Comparison of ENCODE assay signal across 12 cellular contexts in the genomic region with DNA sequence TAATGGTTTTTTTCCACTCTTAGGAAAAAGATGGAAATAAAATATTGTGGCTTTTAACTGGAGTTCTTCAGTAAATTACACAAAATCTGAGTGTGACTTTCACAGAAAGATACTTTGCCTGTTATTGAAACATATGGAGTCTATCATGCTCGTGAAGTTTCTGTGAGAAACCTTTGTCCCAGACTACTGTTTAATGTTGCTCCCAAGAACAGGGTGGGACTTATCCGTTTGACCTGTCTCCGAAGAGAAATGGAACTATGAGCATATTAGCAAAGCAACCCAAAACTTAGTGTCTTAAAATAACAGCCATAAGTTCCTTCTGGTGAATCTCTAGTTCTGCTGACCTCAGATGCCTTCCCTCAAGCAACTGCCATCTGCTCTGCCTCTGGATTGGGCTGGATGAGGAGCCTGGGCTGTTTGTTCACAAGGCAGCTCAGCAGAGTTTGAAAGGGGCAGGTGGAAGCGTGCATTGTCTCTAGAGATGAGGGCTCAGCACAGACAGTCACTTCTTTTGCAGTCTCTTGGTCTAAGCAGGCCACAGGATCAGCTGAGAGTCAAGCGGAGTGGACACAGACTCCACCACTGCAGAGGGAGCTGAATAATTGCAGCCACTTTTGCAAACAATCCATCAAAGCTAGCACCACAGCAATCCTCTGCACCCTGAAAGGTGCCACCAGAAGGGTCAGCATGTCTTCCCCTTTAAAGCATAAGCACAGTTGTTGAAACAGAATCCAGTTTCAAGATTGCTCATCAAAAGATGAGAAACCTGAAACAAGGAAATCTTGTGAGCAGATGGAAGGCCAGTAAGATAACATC. TPM values are rescaled to one million over a fixed set of nuclear protein-coding genes. Genes with fewer than 3 reads are reported as not detected.
DNase-seq lines count a peak whose midpoint lies in the region; ATAC-seq and TF ChIP-seq lines count a peak whose summit lies in the region.
"Had no signal": no experiment of that assay in that cellular context is flagged by ENCODE, and none has a peak within 500 bp of the region (broad histone marks: within the 10 kb centered on the region; RNA-seq: fewer than 3 reads in every experiment).

No MANE protein-coding gene starts in this region.

- H3K27me3 Mint-ChIP-seq in nephron progenitor cell (ENCODE audit: low read depth, poor library complexity), result peaks cover 7% of the 10 kb centered on the region
- H3K27me3 Mint-ChIP-seq in activated CD4-positive, alpha-beta T cell treated with anti-CD3 and anti-CD28 coated beads, Interleukin-2, amount 10 ng/mL, durations not matched to agents 7 days and 5 days, result peaks cover 1% of the 10 kb centered on the region

- peak overlapping the region; percentile 26 for H3K27ac Mint-ChIP-seq in nephron progenitor cell
- no peak overlapping the region for H3K27ac Mint-ChIP-seq in activated CD4-positive, alpha-beta T cell treated with anti-CD3 and anti-CD28 coated beads, Interleukin-2, amount 10 ng/mL, durations not matched to agents 7 days and 5 days

- H3K4me3 ChIP-seq in uterus, result no peak overlapping the region
- H3K4me3 ChIP-seq: A549, adrenal gland had no signal

- no peaks in the 10 kb centered on the region for H3K36me3 ChIP-seq in uterus
- H3K36me3 ChIP-seq: adrenal gland had no signal

- no peaks in the 10 kb centered on the region for H3K4me1 Mint-ChIP-seq in nephron progenitor cell
- peaks cover 43% of the 10 kb centered on the region for H3K4me1 Mint-ChIP-seq in activated CD4-positive, alpha-beta T cell treated with anti-CD3 and anti-CD28 coated beads, Interleukin-2, amount 10 ng/mL, durations not matched to agents 7 days and 5 days

- no peaks in the 10 kb centered on the region for H3K4me1 ChIP-seq in uterus
- H3K4me1 ChIP-seq: A549, adrenal gland had no signal

- CTCF ChIA-PET in activated CD4-positive, alpha-beta T cell treated with anti-CD3 and anti-CD28 coated beads, Interleukin-2, amount 10 ng/mL, durations not matched to agents 7 days and 5 days (lab: Charles Lee), result no interaction called here

- H3K27me3 ChIP-seq in uterus, result no peaks in the 10 kb centered on the region
- H3K27me3 ChIP-seq: adrenal gland had no signal

- H3K9me3 ChIP-seq in uterus, result no peaks in the 10 kb centered on the region
- H3K9me3 ChIP-seq: A549, adrenal gland had no signal

- intact Hi-C loops in uterus (cut with DNase I; ENCODE audit: low total_unique reads), result no loop called here

- DNase-seq in NCI-H748 (lab: John Stamatoyannopoulos, UW; ENCODE audit: unreplicated experiment) (peak; percentile 11), NCI-H748 treated with DMSO at 0.1 percent for 48 hours (lab: John Stamatoyannopoulos, UW) (no peak), NCI-H146 (lab: John Stamatoyannopoulos, UW) (peak; percentile 75), nephron progenitor cell (no peak), NCI-H2227 (lab: John Stamatoyannopoulos, UW; ENCODE audit: unreplicated experiment) (no peak), uterus (no peak)
- DNase-seq in activated CD4-positive, alpha-beta T cell treated with anti-CD3 and anti-CD28 coated beads, Interleukin-2, amount 10 ng/mL, durations not matched to agents 7 days and 5 days, result no peak
- DNase-seq: adrenal gland, erythroblast, NCI-H1048 had no signal

- no peak overlapping the region for H3K27ac ChIP-seq in uterus
- H3K27ac ChIP-seq: A549, adrenal gland had no signal

- H3K4me3 Mint-ChIP-seq in nephron progenitor cell, result no peak overlapping the region
- H3K4me3 Mint-ChIP-seq in activated CD4-positive, alpha-beta T cell treated with anti-CD3 and anti-CD28 coated beads, Interleukin-2, amount 10 ng/mL, durations not matched to agents 7 days and 5 days, result no peak overlapping the region

- no peak for TF ChIP-seq POLR2A in uterus (IDR thresholded peaks at IDR 0.05)

- ATAC-seq in HG02642 (IDR thresholded peaks at IDR 0.05; ENCODE audit: poor library complexity, unreplicated experiment), result peak; percentile 65
- ATAC-seq: A549 had no signal

- POLR2A ChIA-PET in activated CD4-positive, alpha-beta T cell treated with anti-CD3 and anti-CD28 coated beads, Interleukin-2, amount 10 ng/mL, durations not matched to agents 7 days and 5 days (lab: Charles Lee), result no interaction called here

- H3K9me3 Mint-ChIP-seq in nephron progenitor cell, result no peaks in the 10 kb centered on the region
- no peaks in the 10 kb centered on the region for H3K9me3 Mint-ChIP-seq in activated CD4-positive, alpha-beta T cell treated with anti-CD3 and anti-CD28 coated beads, Interleukin-2, amount 10 ng/mL, durations not matched to agents 7 days and 5 days

- H3K36me3 Mint-ChIP-seq in nephron progenitor cell (ENCODE audit: low read depth), result no peaks in the 10 kb centered on the region
- peaks cover 2% of the 10 kb centered on the region for H3K36me3 Mint-ChIP-seq in activated CD4-positive, alpha-beta T cell treated with anti-CD3 and anti-CD28 coated beads, Interleukin-2, amount 10 ng/mL, durations not matched to agents 7 days and 5 days (ENCODE audit: low read depth)

- TF ChIP-seq CTCF in nephron progenitor cell (IDR thresholded peaks at IDR 0.05), result no peak
- TF ChIP-seq CTCF in uterus (IDR thresholded peaks at IDR 0.05), result no peak

RNA-seq across cellular contexts. Expression of a gene that starts 52.8 kb away (rescaled TPM):
- 10 to 100 TPM; 12.6 to 13.5 TPM for total RNA-seq in activated CD4-positive, alpha-beta T cell treated with anti-CD3 and anti-CD28 coated beads, Interleukin-2, amount 10 ng/mL, durations not matched to agents 7 days and 5 days
- 1 to 10 TPM in 1 of 4 donors, under 1 TPM in 2, not detected in 1; 0.18 to 4.0 (median 0.59) TPM for total RNA-seq in uterus

Comparison
In these comparisons a context has a peak if more than half of its experiments do, and no peak if none do; other contexts are left out.
1. DNase-seq: peak in NCI-H748 (single experiment) and NCI-H146 (single experiment); none in NCI-H748 treated with DMSO at 0.1 percent for 48 hours (single experiment), nephron progenitor cell (single experiment), activated CD4-positive, alpha-beta T cell treated with anti-CD3 and anti-CD28 coated beads, Interleukin-2, amount 10 ng/mL, durations not matched to agents 7 days and 5 days (single experiment), NCI-H2227 (single experiment) and uterus (0 of 2).